Comparison of ENCODE assay signal across 1 cellular context in genomic region chr2:102138331-102138730, GRCh38.
TF ChIP-seq lines count a peak whose summit lies in the region.

No MANE protein-coding gene starts in this region.

TF ChIP-seq in GM12878, 131 proteins besides CTCF, POLR2A, EP300 and RAD21:
- TF ChIP-seq MTA2 (IDR thresholded peaks at IDR 0.05; ENCODE audit: low read depth) (peak; percentile 26; the same call in 1 of the 2 replicates), PBX3 (IDR thresholded peaks at IDR 0.05; ENCODE audit: insufficient replicate concordance, low read depth, low read length) (peak; percentile 45), POLR2AphosphoS5 (IDR thresholded peaks at IDR 0.05; ENCODE audit: low read length) (no peak), PKNOX1 (IDR thresholded peaks at IDR 0.05) (peak; percentile 91)
